In genomic region chr21:46323710-46324389, GRCh38 we compare ENCODE assay signal across 8 cellular contexts. TPM values are rescaled to one million over a fixed set of nuclear protein-coding genes. Genes with fewer than 3 reads are reported as not detected.
DNase-seq lines count a peak whose midpoint lies in the region; ATAC-seq and TF ChIP-seq lines count a peak whose summit lies in the region.

Gene C21orf58 (minus strand): TSS chr21:46323870. CDS start chr21:46322738, 1,132 bp downstream.
Gene PCNT (plus strand): TSS chr21:46324156. CDS start chr21:46324229, 73 bp downstream.

- TF ChIP-seq EP300 in Ishikawa (IDR thresholded peaks at IDR 0.05; ENCODE audit: borderline replicate concordance), result peak; percentile 47; the same call in 1 of the 2 replicates

- ATAC-seq in GM21619 (IDR thresholded peaks at IDR 0.05; ENCODE audit: unreplicated experiment) (peak; percentile 78), mucosa of descending colon (peak; percentile 91)

- TF ChIP-seq CTCF in epithelial cell of proximal tubule (conservative IDR thresholded peaks at IDR 0.05; ENCODE audit: low read depth, low read length) (no peak), mucosa of descending colon (IDR thresholded peaks at IDR 0.05) (no peak)

- no peaks in the 10 kb centered on the region for H3K9me3 ChIP-seq in mucosa of descending colon

- no peaks in the 10 kb centered on the region for H3K36me3 ChIP-seq in mucosa of descending colon (ENCODE audit: low read depth)

- intact Hi-C loops in mucosa of descending colon (cut with DNase I, micrococcal nuclease), result no loop called here

- peaks cover 21% of the 10 kb centered on the region for H3K4me1 ChIP-seq in mucosa of descending colon (ENCODE audit: low read depth)

- DNase-seq in DMS153 (lab: John Stamatoyannopoulos, UW) (peak; percentile 96), OCI-M2 (lab: John Stamatoyannopoulos, UW; ENCODE audit: unreplicated experiment) (peak; percentile 100), activated T-cell treated with anti-CD3 and anti-CD28 coated beads for 24 hours (ENCODE audit: low read depth) (peak; percentile 96), epithelial cell of proximal tubule (ENCODE audit: low read depth) (peak; percentile 71), mucosa of descending colon (peak; percentile 97 to 99 (median 99))
- DNase-seq in stimulated activated CD8-positive, alpha-beta memory T cell treated with anti-CD3 and anti-CD28 coated beads, Interleukin-4, amount 100 ng/mL, for 1 hour (ENCODE audit: low read depth in 2 of 2, low spot score in 1 of 2), result peak; percentile 87 to 97

- H3K4me3 ChIP-seq in epithelial cell of proximal tubule (ENCODE audit: low read depth, low read length), result peak within 1 kb of the TSS; percentile 100
- peak within 1 kb of the TSS; percentile 88 for H3K4me3 ChIP-seq in mucosa of descending colon

- TF ChIP-seq RAD21 in Ishikawa (IDR thresholded peaks at IDR 0.05; ENCODE audit: low read depth), result no peak

TF ChIP-seq in Ishikawa, 13 proteins besides CTCF, POLR2A, EP300 and RAD21:
- TF ChIP-seq EGR1 (IDR thresholded peaks at IDR 0.05) (peak; percentile 68), ZBTB7A (IDR thresholded peaks at IDR 0.05; ENCODE audit: low read depth) (no peak), YY1 (IDR thresholded peaks at IDR 0.05; ENCODE audit: low read depth) (no peak), TAF1 (IDR thresholded peaks at IDR 0.05; ENCODE audit: low read depth) (peak; percentile 62; the same call in 1 of the 2 replicates), MAX (IDR thresholded peaks at IDR 0.05) (peak; percentile 85), FOXM1 (IDR thresholded peaks at IDR 0.05; ENCODE audit: borderline replicate concordance, low read depth) (peak; percentile 81), TCF12 (IDR thresholded peaks at IDR 0.05; ENCODE audit: low read depth) (peak; percentile 9; the same call in 1 of the 2 replicates), TEAD4 (IDR thresholded peaks at IDR 0.05) (no peak), CEBPB (IDR thresholded peaks at IDR 0.05) (no peak), CREB1 (IDR thresholded peaks at IDR 0.05; ENCODE audit: low read depth) (peak; percentile 44; the same call in 1 of the 2 replicates)

RNA-seq across cellular contexts. Expression of gene C21orf58, which starts in this region (rescaled TPM):
- total RNA-seq in epithelial cell of proximal tubule (10.3 and 12.1 TPM in 2 replicates), mucosa of descending colon (10 to 100 TPM in 1 of 3 donors, 1 to 10 TPM in 2; 5.5 to 11.9 (median 5.6) TPM)

RNA-seq across cellular contexts. Expression of gene PCNT, which starts in this region (rescaled TPM):
- total RNA-seq in epithelial cell of proximal tubule (15.1 and 18.7 TPM in 2 replicates), mucosa of descending colon (10 to 100 TPM; 20.4 to 36.9 (median 26.1) TPM)

Comparison
In these comparisons a context has a peak if more than half of its experiments do, and no peak if none do; other contexts are left out.
1. Peak in every context shown above with its lines: DNase-seq, ATAC-seq and H3K4me3 ChIP-seq.